Comparison of ENCODE assay signal across 9 cellular contexts in genomic region chrX:24479924-24480722, GRCh38.
A peak's percentile ranks its signal among the peaks of the same experiment; 100 is the strongest.
DNase-seq lines count a peak whose midpoint lies in the region; ATAC-seq and TF ChIP-seq lines count a peak whose summit lies in the region.
"Had no signal": no experiment of that assay in that cellular context is flagged by ENCODE, and none has a peak within 500 bp of the region (broad histone marks: within the 10 kb centered on the region; RNA-seq: fewer than 3 reads in every experiment).

No MANE protein-coding gene starts in this region.

- peak; percentile 86 for ATAC-seq in GM18505 (IDR thresholded peaks at IDR 0.05; ENCODE audit: unreplicated experiment)
- peak; percentile 92 for ATAC-seq in HG02678 (IDR thresholded peaks at IDR 0.05; ENCODE audit: unreplicated experiment)
- ATAC-seq: Panc1 had no signal

- peak; percentile 73 for DNase-seq in NCI-H1105 treated with DMSO at 0.1 percent for 48 hours (lab: John Stamatoyannopoulos, UW)
- peak; percentile 33 to 39 for DNase-seq in activated CD4-positive, alpha-beta T cell treated with anti-CD3 and anti-CD28 coated beads for 24 hours (ENCODE audit: low read depth in 2 of 2)
- peak; percentile 70 to 72 (median 72) for DNase-seq in effector memory CD4-positive, alpha-beta T cell
- DNase-seq in stimulated activated CD4-positive, alpha-beta T cell treated with anti-CD3 and anti-CD28 coated beads, Interleukin-4, amount 100 ng/mL, for 24 hours, result peak; percentile 71
- DNase-seq in NCI-H2227 treated with DMSO at 0.1 percent for 48 hours (lab: John Stamatoyannopoulos, UW), result no peak
- no peak for DNase-seq in amniotic stem cell (lab: John Stamatoyannopoulos, UW)

- H3K4me3 ChIP-seq in effector memory CD4-positive, alpha-beta T cell (ENCODE audit: insufficient read depth, low read depth, low read length, poor library complexity, severe bottlenecking), result peak overlapping the region; percentile 30

- no peaks in the 10 kb centered on the region for H3K9me3 ChIP-seq in effector memory CD4-positive, alpha-beta T cell (ENCODE audit: control insufficient read depth, low read length)

- H3K27me3 ChIP-seq in effector memory CD4-positive, alpha-beta T cell (replicated peaks; ENCODE audit: control insufficient read depth, insufficient read depth, low read length, poor library complexity, severe bottlenecking), result no peaks in the 10 kb centered on the region

- TF ChIP-seq POLR2A in GM18505 (IDR thresholded peaks at IDR 0.05; ENCODE audit: borderline replicate concordance, extremely low read depth, insufficient read depth, insufficient read length), result peak; percentile 29

- H3K36me3 ChIP-seq in effector memory CD4-positive, alpha-beta T cell (ENCODE audit: control insufficient read depth, insufficient read depth, low read length), result no peaks in the 10 kb centered on the region

- H3K27ac ChIP-seq in effector memory CD4-positive, alpha-beta T cell (ENCODE audit: insufficient read depth, low read length, poor library complexity, severe bottlenecking), result peak overlapping the region; percentile 79

- H3K4me1 ChIP-seq in effector memory CD4-positive, alpha-beta T cell (ENCODE audit: control insufficient read depth, insufficient read depth, low read length, poor library complexity, severe bottlenecking), result peaks cover 4% of the 10 kb centered on the region

Comparison
In these comparisons a context has a peak if more than half of its experiments do, and no peak if none do; other contexts are left out.
1. DNase-seq: peak in NCI-H1105 treated with DMSO at 0.1 percent for 48 hours (single experiment), activated CD4-positive, alpha-beta T cell treated with anti-CD3 and anti-CD28 coated beads for 24 hours (2 of 2), effector memory CD4-positive, alpha-beta T cell (3 of 3) and stimulated activated CD4-positive, alpha-beta T cell treated with anti-CD3 and anti-CD28 coated beads, Interleukin-4, amount 100 ng/mL, for 24 hours (single experiment); none in NCI-H2227 treated with DMSO at 0.1 percent for 48 hours (single experiment) and amniotic stem cell (single experiment).